ENCODE assay signal across 17 cellular contexts in the genomic region with DNA sequence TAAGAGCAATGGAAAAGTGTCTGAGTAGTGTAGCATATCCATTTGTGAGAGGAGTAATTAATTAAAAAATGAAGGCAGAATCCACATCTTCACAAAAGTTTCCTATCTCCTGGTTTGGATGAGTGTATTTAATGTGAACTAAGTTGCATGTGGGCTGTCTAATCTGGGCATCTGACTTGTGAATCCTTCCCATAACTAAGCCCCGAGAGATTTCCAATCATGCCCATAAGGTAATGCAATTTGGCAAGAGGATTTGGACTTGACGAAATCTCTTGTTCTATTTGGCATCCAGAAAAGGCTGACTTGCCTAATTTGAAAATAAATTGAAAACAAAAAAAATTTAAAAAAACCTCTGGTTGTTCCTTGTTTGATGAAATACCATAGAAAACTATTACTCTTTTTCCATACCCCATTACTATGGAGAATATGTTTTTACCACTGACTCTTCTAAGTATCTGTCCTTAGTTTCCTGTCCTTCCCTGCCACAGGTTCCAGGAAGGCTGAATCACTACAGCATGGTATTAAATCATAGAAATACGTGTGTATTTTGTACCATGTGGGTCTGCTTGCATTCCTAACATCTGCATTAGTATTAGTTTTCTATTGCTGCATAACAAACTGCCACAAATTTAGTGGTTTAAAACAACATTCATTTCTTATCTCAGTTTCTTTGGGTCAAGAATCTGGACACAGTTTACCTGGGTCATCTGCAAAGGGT. TPM values are rescaled to one million over a fixed set of nuclear protein-coding genes. Genes with fewer than 3 reads are reported as not detected.
DNase-seq lines count a peak whose midpoint lies in the region; ATAC-seq and TF ChIP-seq lines count a peak whose summit lies in the region.
"Had no signal": no experiment of that assay in that cellular context is flagged by ENCODE, and none has a peak within 500 bp of the region (broad histone marks: within the 10 kb centered on the region; RNA-seq: fewer than 3 reads in every experiment).

No MANE protein-coding gene starts in this region.

- no peak overlapping the region for H3K4me3 Mint-ChIP-seq in activated CD4-positive, alpha-beta T cell treated with anti-CD3 and anti-CD28 coated beads for 36 hours
- H3K4me3 Mint-ChIP-seq: immature natural killer cell had no signal

- no peak for TF ChIP-seq CTCF in mammary epithelial cell (conservative IDR thresholded peaks at IDR 0.05 in 1 of 2, IDR thresholded peaks at IDR 0.05 in 1 of 2; ENCODE audit: extremely low read depth in 1 of 2, insufficient read depth in 1 of 2, low read depth in 1 of 2, low read length in 2 of 2)
- TF ChIP-seq CTCF in tibial artery (IDR thresholded peaks at IDR 0.05) = no peak
- TF ChIP-seq CTCF in ovary (IDR thresholded peaks at IDR 0.05) = no peak
- TF ChIP-seq CTCF in mucosa of descending colon (IDR thresholded peaks at IDR 0.05) = no peak

- peaks cover 87% of the 10 kb centered on the region for H3K79me2 ChIP-seq in mammary epithelial cell (ENCODE audit: insufficient read depth, low read length)

- H3K27me3 Mint-ChIP-seq in activated CD4-positive, alpha-beta T cell treated with anti-CD3 and anti-CD28 coated beads for 36 hours = no peaks in the 10 kb centered on the region

- peaks cover 52% of the 10 kb centered on the region for H3K4me1 Mint-ChIP-seq in activated CD4-positive, alpha-beta T cell treated with anti-CD3 and anti-CD28 coated beads for 36 hours

- POLR2A ChIA-PET in activated CD4-positive, alpha-beta T cell treated with anti-CD3 and anti-CD28 coated beads for 36 hours (lab: Charles Lee) = interaction anchor here (0.6 kb wide), 2 partner anchors 61 to 82 kb away, joined by 3 to 4 read pairs; no protein-coding TSS in a partner anchor

- no peak overlapping the region for H2AFZ ChIP-seq in mammary epithelial cell (ENCODE audit: low read depth, low read length)

- peaks cover 22% of the 10 kb centered on the region for H3K36me3 Mint-ChIP-seq in activated CD4-positive, alpha-beta T cell treated with anti-CD3 and anti-CD28 coated beads for 36 hours (ENCODE audit: low read depth)
- H3K36me3 Mint-ChIP-seq: immature natural killer cell had no signal

- no peak for TF ChIP-seq EP300 in ovary (IDR thresholded peaks at IDR 0.05)

- intact Hi-C loops in activated CD4-positive, alpha-beta T cell treated with anti-CD3 and anti-CD28 coated beads for 36 hours (cut with DNase I, micrococcal nuclease) = no loop called here
- intact Hi-C loops in mammary epithelial cell (cut with micrococcal nuclease) = loop anchor here (1.0 kb wide), 1 partner anchor 48 kb away; no protein-coding TSS in a partner anchor
- intact Hi-C loops in tibial artery (cut with DNase I; ENCODE audit: low total_unique reads) = no loop called here
- intact Hi-C loops in ovary (cut with DNase I) = no loop called here
- intact Hi-C loops in mucosa of descending colon (cut with DNase I, micrococcal nuclease) = no loop called here

- peak overlapping the region; percentile 55 for H3K27ac ChIP-seq in mammary epithelial cell (ENCODE audit: insufficient read depth, low read depth, low read length)
- H3K27ac ChIP-seq in tibial artery = peak overlapping the region; percentile 73 to 76
- H3K27ac ChIP-seq in ovary = no peak overlapping the region
- H3K27ac ChIP-seq: cardiac muscle cell, upper lobe of left lung, VCaP had no signal

- BruUV-seq in mammary epithelial cell (replicated peaks; lab: Mats Ljungman, UMichigan) = TSS peak; percentile 33

- no peaks in the 10 kb centered on the region for H3K9me3 ChIP-seq in mammary epithelial cell (replicated peaks; ENCODE audit: insufficient read depth, low read length)
- H3K9me3 ChIP-seq in tibial artery = no peaks in the 10 kb centered on the region
- H3K9me3 ChIP-seq in ovary = no peaks in the 10 kb centered on the region
- no peaks in the 10 kb centered on the region for H3K9me3 ChIP-seq in mucosa of descending colon
- H3K9me3 ChIP-seq: upper lobe of left lung had no signal

- peak overlapping the region; percentile 26 for H3K27ac Mint-ChIP-seq in activated CD4-positive, alpha-beta T cell treated with anti-CD3 and anti-CD28 coated beads for 36 hours
- H3K27ac Mint-ChIP-seq: immature natural killer cell had no signal

- DNase-seq in activated CD4-positive, alpha-beta T cell treated with anti-CD3 and anti-CD28 coated beads for 36 hours = no peak
- DNase-seq in activated CD4-positive, alpha-beta T cell treated with anti-CD3 and anti-CD28 coated beads, Interleukin-2, amount 50 U/mL, for 1 hour = no peak
- DNase-seq in mammary epithelial cell (peak; percentile 75), iris pigment epithelial cell (ENCODE audit: low read depth) (peak; percentile 81), tibial artery (peak in 1 of 2 donors; percentile 44), ovary (no peak), mucosa of descending colon (no peak), NCI-H69 (lab: John Stamatoyannopoulos, UW) (no peak)
- DNase-seq: 8988T, activated T-cell treated with anti-CD3 and anti-CD28 coated beads for 4 hours, GOT3, immature natural killer cell, NCI-H524 treated with DMSO at 0.1 percent for 48 hours, upper lobe of left lung had no signal

- peaks cover 19% of the 10 kb centered on the region for H3K4me1 ChIP-seq in mammary epithelial cell (ENCODE audit: insufficient read depth, low read length)
- H3K4me1 ChIP-seq in tibial artery = peaks cover 0 to 100% (median 59%) of the 10 kb centered on the region in 4 donors
- H3K4me1 ChIP-seq in ovary (ENCODE audit: insufficient read depth) = peaks cover 8% of the 10 kb centered on the region
- no peaks in the 10 kb centered on the region for H3K4me1 ChIP-seq in mucosa of descending colon (ENCODE audit: low read depth)

- in situ Hi-C loops in mammary epithelial cell (cut with MboI; ENCODE audit: low sequenced_read_pairs in 2 of 2) = no loop called here

- H3K4me3 ChIP-seq in mammary epithelial cell (replicated peaks in 1 of 3; ENCODE audit: insufficient read depth in 1 of 3, low read depth in 2 of 3, low read length in 3 of 3) (no peak overlapping the region), tibial artery (no peak overlapping the region), ovary (no peak overlapping the region), mucosa of descending colon (no peak overlapping the region)
- H3K4me3 ChIP-seq: cardiac muscle cell, skin epidermis, upper lobe of left lung had no signal

- peak overlapping the region; percentile 58 for H3K4me2 ChIP-seq in mammary epithelial cell (ENCODE audit: insufficient read depth, low read depth, low read length)

- H3K9me3 Mint-ChIP-seq in activated CD4-positive, alpha-beta T cell treated with anti-CD3 and anti-CD28 coated beads for 36 hours (ENCODE audit: low read depth) = no peaks in the 10 kb centered on the region
- H3K9me3 Mint-ChIP-seq: immature natural killer cell had no signal

- WGBS in mammary epithelial cell (ENCODE audit: low coverage, missing lambda C conversion rate) = 4% methylated on average over 3 of the region's 3 CpGs
- 50 to 75% (median 72%) methylated on average over 3 of the region's 3 CpGs for WGBS in ovary, 3 donors

- dilution Hi-C loops in mammary epithelial cell (cut with HindIII; ENCODE audit: low sequenced_read_pairs) = no loop called here

- H3K27me3 ChIP-seq in mammary epithelial cell (ENCODE audit: insufficient read depth, low read length) (no peaks in the 10 kb centered on the region), tibial artery (no peaks in the 10 kb centered on the region), ovary (no peaks in the 10 kb centered on the region)
- H3K27me3 ChIP-seq: cardiac muscle cell, upper lobe of left lung had no signal

- no peak overlapping the region for H3K9ac ChIP-seq in mammary epithelial cell (ENCODE audit: insufficient read depth, low read length)

- no peak for ATAC-seq in activated CD4-positive, alpha-beta T cell treated with anti-CD3 and anti-CD28 coated beads for 36 hours
- ATAC-seq in mucosa of descending colon = no peak

- no peaks in the 10 kb centered on the region for H3K36me3 ChIP-seq in mammary epithelial cell (ENCODE audit: insufficient read depth, low read length)
- H3K36me3 ChIP-seq in tibial artery = no peaks in the 10 kb centered on the region
- no peaks in the 10 kb centered on the region for H3K36me3 ChIP-seq in ovary
- H3K36me3 ChIP-seq in mucosa of descending colon (ENCODE audit: low read depth) = no peaks in the 10 kb centered on the region
- H3K36me3 ChIP-seq: cardiac muscle cell, upper lobe of left lung had no signal

- TF ChIP-seq POLR2A in ovary (IDR thresholded peaks at IDR 0.05) = no peak

- CTCF ChIA-PET in activated CD4-positive, alpha-beta T cell treated with anti-CD3 and anti-CD28 coated beads for 36 hours (lab: Charles Lee) = interaction anchor here (0.6 to 1.0 kb wide), 3 partner anchors 8 to 975 kb away, joined by 3 to 4 read pairs (median 3); no protein-coding TSS in a partner anchor
- CTCF ChIA-PET in mammary epithelial cell (lab: Charles Lee; ENCODE audit: low non-redundant PET) = no interaction called here

- no peaks in the 10 kb centered on the region for H4K20me1 ChIP-seq in mammary epithelial cell (ENCODE audit: insufficient read depth, low read length)

RNA-seq across cellular contexts. Expression of gene ETV6, which starts 48.4 kb away (rescaled TPM):
- 10 to 100 TPM; 53.5 to 56.7 TPM for total RNA-seq in activated CD4-positive, alpha-beta T cell treated with anti-CD3 and anti-CD28 coated beads for 36 hours
- total RNA-seq in mammary epithelial cell (10 to 100 TPM; 16.7 to 28.3 TPM), ovary (10 to 100 TPM in 6 of 7 donors, 1 to 10 TPM in 1; 6.2 to 34.6 (median 19.5) TPM), mucosa of descending colon (10 to 100 TPM; 60.9 to 74.3 (median 72.8) TPM)
- polyA plus RNA-seq in mammary epithelial cell (6.3 TPM), ovary (10 to 100 TPM in 1 of 2 donors, 1 to 10 TPM in 1; 4.4 to 11.5 TPM)
- polyA minus RNA-seq in mammary epithelial cell = 41.9 TPM

Comparison
In these comparisons a context has a peak if more than half of its experiments do, and no peak if none do; other contexts are left out.
1. DNase-seq: peak in mammary epithelial cell (single experiment) and iris pigment epithelial cell (single experiment); none in activated CD4-positive, alpha-beta T cell treated with anti-CD3 and anti-CD28 coated beads for 36 hours (single experiment), activated CD4-positive, alpha-beta T cell treated with anti-CD3 and anti-CD28 coated beads, Interleukin-2, amount 50 U/mL, for 1 hour (single experiment), ovary (0 of 5), mucosa of descending colon (0 of 3) and NCI-H69 (single experiment).
2. H3K27ac ChIP-seq: peak in mammary epithelial cell (single experiment) and tibial artery (2 of 2); none in ovary (0 of 2).